ENCODE assay signal across 1 cellular context in genomic region chr4:152476796-152477195, GRCh38.
TF ChIP-seq lines count a peak whose summit lies in the region.

No MANE protein-coding gene starts in this region.

TF ChIP-seq in GM23338, 12 proteins besides CTCF, POLR2A, EP300 and RAD21 (continued from another document):
- TF ChIP-seq ZNF462 (CRISPR knock-in tag; IDR thresholded peaks at IDR 0.05) (no peak), NANOG (IDR thresholded peaks at IDR 0.05; ENCODE audit: borderline replicate concordance) (no peak), EZH2 (IDR thresholded peaks at IDR 0.05; ENCODE audit: low read depth, unreplicated experiment) (no peak)
